Comparison of ENCODE assay signal across 27 cellular contexts in genomic region chr3:23889950-23890349, GRCh38.
"Had no signal": no experiment of that assay in that cellular context is flagged by ENCODE, and none has a peak within 500 bp of the region (broad histone marks: within the 10 kb centered on the region; RNA-seq: fewer than 3 reads in every experiment).

No MANE protein-coding gene starts in this region.

- DNase-seq: colonic mucosa; effector CD8-positive, alpha-beta T cell; endodermal cell; foreskin keratinocyte; glutamatergic neuron; heart right ventricle; hippocampal formation; left colon; mesendoderm; natural killer cell; stimulated activated CD4-positive, alpha-beta T cell treated with anti-CD3 and anti-CD28 coated beads, Interleukin-12 subunit alpha, Interleukin-12 subunit beta, amount 100 ng/mL, for 4 hours; stimulated activated CD4-positive, alpha-beta T cell treated with anti-CD3 and anti-CD28 coated beads, Interleukin-1b, Interleukin-23, amount 100 ng/mL, for 48 hours; stimulated activated CD4-positive, alpha-beta T cell treated with anti-CD3 and anti-CD28 coated beads, Interleukin-4, amount 100 ng/mL, for 1 hour; stimulated activated CD8-positive, alpha-beta memory T cell treated with anti-CD3 and anti-CD28 coated beads, Interleukin-4, amount 100 ng/mL, for 48 hours; stimulated activated naive CD4-positive, alpha-beta T cell treated with Interleukin-2 at 50 U/mL for 16 hours; stomach; tibial artery had no signal

- H3K36me3 ChIP-seq: colonic mucosa, prostate gland, right atrium auricular region had no signal

- H3K4me1 ChIP-seq: colonic mucosa, prostate gland, right atrium auricular region, tibial artery had no signal

- H3K4me3 Mint-ChIP-seq: central memory CD8-positive, alpha-beta T cell; dendritic cell treated with granulocyte-macrophage colony-stimulating factor and Interleukin-4, amounts not matched to agents 40 ng/mL and 50 ng/mL, for 4 days; endodermal cell; natural killer cell; neural crest cell; type B pancreatic cell had no signal

- H3K27me3 ChIP-seq: colonic mucosa, esophagus muscularis mucosa, foreskin keratinocyte, heart right ventricle, right atrium auricular region, stomach, tibial artery had no signal

- H3K4me3 ChIP-seq: colonic mucosa, esophagus muscularis mucosa, heart right ventricle, prostate gland, right atrium auricular region, smooth muscle cell, stomach, tibial artery had no signal

- H3K27ac ChIP-seq: colonic mucosa, esophagus muscularis mucosa, foreskin keratinocyte, heart right ventricle, parathyroid adenoma, prostate gland, right atrium auricular region, stomach, tibial artery had no signal

- ATAC-seq: foreskin keratinocyte, left colon, natural killer cell, sciatic nerve had no signal

- H3K27ac Mint-ChIP-seq: natural killer cell, type B pancreatic cell had no signal

- H3K27me3 Mint-ChIP-seq: central memory CD8-positive, alpha-beta T cell; dendritic cell treated with granulocyte-macrophage colony-stimulating factor and Interleukin-4, amounts not matched to agents 40 ng/mL and 50 ng/mL, for 4 days; type B pancreatic cell had no signal

- H3K9me3 ChIP-seq: colonic mucosa, esophagus muscularis mucosa, heart right ventricle, prostate gland, right atrium auricular region, stomach, tibial artery had no signal

- H3K9me3 Mint-ChIP-seq: central memory CD8-positive, alpha-beta T cell; dendritic cell treated with granulocyte-macrophage colony-stimulating factor and Interleukin-4, amounts not matched to agents 40 ng/mL and 50 ng/mL, for 4 days; endodermal cell; natural killer cell; neural crest cell; type B pancreatic cell had no signal
